ENCODE assay signal across 8 cellular contexts in genomic region chr5:35183243-35183955, GRCh38. TPM values are rescaled to one million over a fixed set of nuclear protein-coding genes. Genes with fewer than 3 reads are reported as not detected.
DNase-seq lines count a peak whose midpoint lies in the region; ATAC-seq and TF ChIP-seq lines count a peak whose summit lies in the region.

No MANE protein-coding gene starts in this region.

- no peaks in the 10 kb centered on the region for H3K27me3 ChIP-seq in kidney epithelial cell (ENCODE audit: control insufficient read depth, insufficient read depth, low read length)
- H3K27me3 ChIP-seq in tibial artery: no peaks in the 10 kb centered on the region

- TF ChIP-seq CTCF in astrocyte of the cerebellum (IDR thresholded peaks at IDR 0.05; ENCODE audit: low read depth, low read length, missing control alignments): peak; percentile 70
- peak; percentile 58 for TF ChIP-seq CTCF in kidney epithelial cell (IDR thresholded peaks at IDR 0.05; ENCODE audit: insufficient read depth, low read length, poor library complexity, severe bottlenecking)
- TF ChIP-seq CTCF in tibial artery (IDR thresholded peaks at IDR 0.05): peak; percentile 44 to 52

- no peak overlapping the region for H3K27ac ChIP-seq in tibial artery

- DNase-seq in activated naive CD4-positive, alpha-beta T cell treated with Interleukin-2 at 50 U/mL for 16 hours: peak; percentile 24
- DNase-seq in activated naive CD4-positive, alpha-beta T cell (lab: John Stamatoyannopoulos, UW): no peak
- DNase-seq in NCI-H524 treated with DMSO at 0.1 percent for 48 hours (lab: John Stamatoyannopoulos, UW) (peak; percentile 25), astrocyte of the cerebellum (ENCODE audit: low read depth) (peak; percentile 24), kidney epithelial cell (ENCODE audit: low read depth) (no peak), tibial artery (peak in 1 of 2 donors; percentile 54), amniotic stem cell (lab: John Stamatoyannopoulos, UW) (no peak)

- in situ Hi-C loops in astrocyte of the cerebellum (cut with HindIII; ENCODE audit: low sequenced_read_pairs): no loop called here

- H3K36me3 ChIP-seq in kidney epithelial cell (ENCODE audit: control insufficient read depth, insufficient read depth, low read length) (no peaks in the 10 kb centered on the region), tibial artery (no peaks in the 10 kb centered on the region)

- intact Hi-C loops in tibial artery (cut with DNase I; ENCODE audit: low total_unique reads): no loop called here

- H3K4me3 ChIP-seq in astrocyte of the cerebellum (ENCODE audit: low read depth, low read length) (no peak overlapping the region), kidney epithelial cell (ENCODE audit: low read depth, low read length) (no peak overlapping the region), tibial artery (no peak overlapping the region)

- no peaks in the 10 kb centered on the region for H3K4me1 ChIP-seq in tibial artery

- H3K9me3 ChIP-seq in tibial artery: no peaks in the 10 kb centered on the region

- ATAC-seq in HG02798 (IDR thresholded peaks at IDR 0.05; ENCODE audit: poor library complexity, unreplicated experiment): peak; percentile 72

RNA-seq across cellular contexts. Expression of gene PRLR, which starts 46.9 kb away (rescaled TPM):
- total RNA-seq in kidney epithelial cell: 1.8 and 3.8 TPM in 2 replicates

Comparison
In these comparisons a context has a peak if more than half of its experiments do, and no peak if none do; other contexts are left out.
1. DNase-seq: peak in activated naive CD4-positive, alpha-beta T cell treated with Interleukin-2 at 50 U/mL for 16 hours (single experiment), NCI-H524 treated with DMSO at 0.1 percent for 48 hours (single experiment) and astrocyte of the cerebellum (single experiment); none in activated naive CD4-positive, alpha-beta T cell (0 of 4), kidney epithelial cell (single experiment) and amniotic stem cell (single experiment).
2. Peak in every context shown above with its lines, with median percentiles within 50 percentile points of each other: CTCF ChIP-seq.